Comparison of ENCODE assay signal across 19 cellular contexts in genomic region chr16:8505327-8505991, GRCh38.
DNase-seq lines count a peak whose midpoint lies in the region; ATAC-seq and TF ChIP-seq lines count a peak whose summit lies in the region.
"Had no signal": no experiment of that assay in that cellular context is flagged by ENCODE, and none has a peak within 500 bp of the region (broad histone marks: within the 10 kb centered on the region; RNA-seq: fewer than 3 reads in every experiment).

No MANE protein-coding gene starts in this region.

- peaks cover 11% of the 10 kb centered on the region for H3K4me1 ChIP-seq in RWPE2 (ENCODE audit: insufficient read depth, poor library complexity, severe bottlenecking)
- peaks cover 13% of the 10 kb centered on the region for H3K4me1 ChIP-seq in mucosa of descending colon (ENCODE audit: low read depth)
- H3K4me1 ChIP-seq: left lung, SJSA1 had no signal

- DNase-seq in DMS53 treated with DMSO at 0.1 percent for 48 hours (lab: John Stamatoyannopoulos, UW; ENCODE audit: unreplicated experiment) (peak; percentile 6), NCI-H1105 treated with DMSO at 0.1 percent for 48 hours (lab: John Stamatoyannopoulos, UW) (peak; percentile 31), RWPE2 (ENCODE audit: low spot score) (no peak), mucosa of descending colon (peak in 1 of 3 donors; percentile 42), KG1 (lab: John Stamatoyannopoulos, UW) (no peak), H7 (no peak)
- DNase-seq: activated CD4-positive, alpha-beta T cell treated with anti-CD3 and anti-CD28 coated beads for 1 hour; activated effector memory CD4-positive, alpha-beta T cell treated with Interleukin-2 at 50 U/mL for 16 hours; amygdala; CD8-positive, alpha-beta T cell; foreskin fibroblast; left lung; NCI-H1092; NCI-H345; occipital lobe; T-helper 9 cell had no signal

- TF ChIP-seq CTCF in RWPE2 (IDR thresholded peaks at IDR 0.05; ENCODE audit: poor library complexity, severe bottlenecking) = no peak
- no peak for TF ChIP-seq CTCF in mucosa of descending colon (IDR thresholded peaks at IDR 0.05)

- peak overlapping the region; percentile 52 for H3K27ac ChIP-seq in RWPE2 (ENCODE audit: poor library complexity, severe bottlenecking)
- H3K27ac ChIP-seq: left lung, SJSA1 had no signal

- H3K4me3 ChIP-seq in RWPE2 (ENCODE audit: severe bottlenecking) = no peak overlapping the region
- no peak overlapping the region for H3K4me3 ChIP-seq in mucosa of descending colon
- no peak overlapping the region for H3K4me3 ChIP-seq in H7 (ENCODE audit: insufficient read depth, low read depth, low read length)
- H3K4me3 ChIP-seq: left lung, SJSA1 had no signal

- H3K36me3 ChIP-seq in RWPE2 (ENCODE audit: low read depth) (no peaks in the 10 kb centered on the region), mucosa of descending colon (ENCODE audit: low read depth) (no peaks in the 10 kb centered on the region), H7 (replicated peaks; ENCODE audit: control insufficient read depth, insufficient read depth, low read length) (no peaks in the 10 kb centered on the region)
- H3K36me3 ChIP-seq: left lung, SJSA1 had no signal

- H3K9me3 ChIP-seq in RWPE2 (ENCODE audit: severe bottlenecking) (no peaks in the 10 kb centered on the region), mucosa of descending colon (no peaks in the 10 kb centered on the region)
- H3K9me3 ChIP-seq: left lung, SJSA1 had no signal

- ATAC-seq in RWPE2 (ENCODE audit: low read depth) (peak; percentile 96), mucosa of descending colon (peak; percentile 96), GM21786 (IDR thresholded peaks at IDR 0.05; ENCODE audit: unreplicated experiment) (no peak), HG03280 (IDR thresholded peaks at IDR 0.05; ENCODE audit: unreplicated experiment) (no peak)
- ATAC-seq: CD8-positive, alpha-beta T cell had no signal

- intact Hi-C loops in mucosa of descending colon (cut with DNase I, micrococcal nuclease) = no loop called here

- H3K27me3 ChIP-seq in RWPE2 (ENCODE audit: insufficient read depth, poor library complexity, severe bottlenecking) (no peaks in the 10 kb centered on the region), H7 (ENCODE audit: control insufficient read depth, insufficient read depth, low read length) (peaks cover 64% of the 10 kb centered on the region)
- H3K27me3 ChIP-seq: left lung had no signal

Comparison
In these comparisons a context has a peak if more than half of its experiments do, and no peak if none do; other contexts are left out.
1. DNase-seq: peak in DMS53 treated with DMSO at 0.1 percent for 48 hours (single experiment) and NCI-H1105 treated with DMSO at 0.1 percent for 48 hours (single experiment); none in RWPE2 (single experiment), KG1 (single experiment) and H7 (single experiment).
2. ATAC-seq: peak in RWPE2 (single experiment) and mucosa of descending colon (single experiment); none in GM21786 (single experiment) and HG03280 (single experiment).